Comparison of ENCODE assay signal across 1 cellular context in genomic region chr11:60905551-60906113, GRCh38.
TF ChIP-seq lines count a peak whose summit lies in the region.

No MANE protein-coding gene starts in this region.

TF ChIP-seq in HEK293, 187 proteins besides CTCF, POLR2A, EP300 and RAD21 (continued from another document):
- TF ChIP-seq, protein P1, sequence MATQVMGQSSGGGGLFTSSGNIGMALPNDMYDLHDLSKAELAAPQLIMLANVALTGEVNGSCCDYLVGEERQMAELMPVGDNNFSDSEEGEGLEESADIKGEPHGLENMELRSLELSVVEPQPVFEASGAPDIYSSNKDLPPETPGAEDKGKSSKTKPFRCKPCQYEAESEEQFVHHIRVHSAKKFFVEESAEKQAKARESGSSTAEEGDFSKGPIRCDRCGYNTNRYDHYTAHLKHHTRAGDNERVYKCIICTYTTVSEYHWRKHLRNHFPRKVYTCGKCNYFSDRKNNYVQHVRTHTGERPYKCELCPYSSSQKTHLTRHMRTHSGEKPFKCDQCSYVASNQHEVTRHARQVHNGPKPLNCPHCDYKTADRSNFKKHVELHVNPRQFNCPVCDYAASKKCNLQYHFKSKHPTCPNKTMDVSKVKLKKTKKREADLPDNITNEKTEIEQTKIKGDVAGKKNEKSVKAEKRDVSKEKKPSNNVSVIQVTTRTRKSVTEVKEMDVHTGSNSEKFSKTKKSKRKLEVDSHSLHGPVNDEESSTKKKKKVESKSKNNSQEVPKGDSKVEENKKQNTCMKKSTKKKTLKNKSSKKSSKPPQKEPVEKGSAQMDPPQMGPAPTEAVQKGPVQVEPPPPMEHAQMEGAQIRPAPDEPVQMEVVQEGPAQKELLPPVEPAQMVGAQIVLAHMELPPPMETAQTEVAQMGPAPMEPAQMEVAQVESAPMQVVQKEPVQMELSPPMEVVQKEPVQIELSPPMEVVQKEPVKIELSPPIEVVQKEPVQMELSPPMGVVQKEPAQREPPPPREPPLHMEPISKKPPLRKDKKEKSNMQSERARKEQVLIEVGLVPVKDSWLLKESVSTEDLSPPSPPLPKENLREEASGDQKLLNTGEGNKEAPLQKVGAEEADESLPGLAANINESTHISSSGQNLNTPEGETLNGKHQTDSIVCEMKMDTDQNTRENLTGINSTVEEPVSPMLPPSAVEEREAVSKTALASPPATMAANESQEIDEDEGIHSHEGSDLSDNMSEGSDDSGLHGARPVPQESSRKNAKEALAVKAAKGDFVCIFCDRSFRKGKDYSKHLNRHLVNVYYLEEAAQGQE (tag by site-specific recombination; IDR thresholded peaks at IDR 0.05) = no peak
- peak; percentile 90 for TF ChIP-seq ZNF629 (tag by site-specific recombination; IDR thresholded peaks at IDR 0.05)
- no peak for TF ChIP-seq ZBTB10 (tag by site-specific recombination; IDR thresholded peaks at IDR 0.05)
- TF ChIP-seq ZBTB21 (tag by site-specific recombination; IDR thresholded peaks at IDR 0.05) = peak; percentile 81
- peak; percentile 85 for TF ChIP-seq ZNF366 (tag by site-specific recombination; conservative IDR thresholded peaks at IDR 0.05)
- no peak for TF ChIP-seq ZNF530 (tag by site-specific recombination; IDR thresholded peaks at IDR 0.05; ENCODE audit: low read depth)
- TF ChIP-seq KLF17 (tag by site-specific recombination; IDR thresholded peaks at IDR 0.05) = no peak
- TF ChIP-seq ZNF133 (tag by site-specific recombination; IDR thresholded peaks at IDR 0.05) = no peak
- TF ChIP-seq KLF7 (tag by site-specific recombination; IDR thresholded peaks at IDR 0.05; ENCODE audit: borderline replicate concordance) = no peak
- TF ChIP-seq ZBTB48 (tag by site-specific recombination; IDR thresholded peaks at IDR 0.05) = 0 out of 2 replicates have a peak, but pooled peaks have one; percentile 20
- no peak for TF ChIP-seq BCL11B (tag by site-specific recombination; IDR thresholded peaks at IDR 0.05; ENCODE audit: low read depth)
- peak; percentile 60 for TF ChIP-seq ZBTB17 (tag by site-specific recombination; IDR thresholded peaks at IDR 0.05)
